In genomic region chr12:109706747-109707469, GRCh38 we compare ENCODE assay signal across 1 cellular context.
TF ChIP-seq lines count a peak whose summit lies in the region.

No MANE protein-coding gene starts in this region.

TF ChIP-seq in HepG2, 621 proteins besides CTCF, POLR2A, EP300 and RAD21 (continued from another document and continues in another):
- peak; percentile 98 for TF ChIP-seq PAXIP1 (CRISPR knock-in tag; conservative IDR thresholded peaks at IDR 0.05)
- peak; percentile 98 for TF ChIP-seq CHD4 (IDR thresholded peaks at IDR 0.05; ENCODE audit: borderline replicate concordance, low read length)
- 0 out of 2 replicates have a peak, but pooled peaks have one; percentile 16 for TF ChIP-seq ZKSCAN8 (CRISPR knock-in tag; IDR thresholded peaks at IDR 0.05; ENCODE audit: borderline replicate concordance)
- peak; percentile 87 for TF ChIP-seq ARID5B (CRISPR knock-in tag; IDR thresholded peaks at IDR 0.05)
- TF ChIP-seq ZNF570 (CRISPR knock-in tag; IDR thresholded peaks at IDR 0.05; ENCODE audit: borderline replicate concordance), result no peak
- TF ChIP-seq TARDBP (CRISPR knock-in tag; IDR thresholded peaks at IDR 0.05), result 0 out of 2 replicates have a peak, but pooled peaks have one; percentile 39
- TF ChIP-seq ZBTB43 (CRISPR knock-in tag; conservative IDR thresholded peaks at IDR 0.05), result peak; percentile 68; the same call in 1 of the 2 replicates
- peak; percentile 90 for TF ChIP-seq PHF21A (CRISPR knock-in tag; IDR thresholded peaks at IDR 0.05)
- peak; percentile 84 for TF ChIP-seq FOXK1 (CRISPR knock-in tag; IDR thresholded peaks at IDR 0.05; ENCODE audit: borderline replicate concordance, low read depth)
- TF ChIP-seq ZNF501 (CRISPR knock-in tag; IDR thresholded peaks at IDR 0.05), result peak; percentile 69
- no peak for TF ChIP-seq SOX6 (IDR thresholded peaks at IDR 0.05)
- TF ChIP-seq SOX6 (CRISPR knock-in tag; IDR thresholded peaks at IDR 0.05), result peak; percentile 81
- TF ChIP-seq ARNTL (CRISPR knock-in tag; IDR thresholded peaks at IDR 0.05), result peak; percentile 21; the same call in 1 of the 2 replicates
- TF ChIP-seq MEIS1 (CRISPR knock-in tag; IDR thresholded peaks at IDR 0.05; ENCODE audit: borderline replicate concordance), result no peak
- TF ChIP-seq MIER2 (CRISPR knock-in tag; IDR thresholded peaks at IDR 0.05), result 0 out of 2 replicates have a peak, but pooled peaks have one; percentile 37
- TF ChIP-seq JARID2 (CRISPR knock-in tag; IDR thresholded peaks at IDR 0.05; ENCODE audit: insufficient replicate concordance), result no peak
- no peak for TF ChIP-seq SP140L (CRISPR knock-in tag; IDR thresholded peaks at IDR 0.05; ENCODE audit: borderline replicate concordance)
- 0 out of 2 replicates have a peak, but pooled peaks have one; percentile 37 for TF ChIP-seq DNMT1 (CRISPR knock-in tag; IDR thresholded peaks at IDR 0.05)
- TF ChIP-seq MAFK (conservative IDR thresholded peaks at IDR 0.05 in 1 of 2, IDR thresholded peaks at IDR 0.05 in 1 of 2; ENCODE audit: low read length in 2 of 2), result no peak; a peak in 1 of 4 replicates
- peak; percentile 67 for TF ChIP-seq DPF2 (CRISPR knock-in tag; IDR thresholded peaks at IDR 0.05; ENCODE audit: borderline replicate concordance, low read depth)
- peak; percentile 88 for TF ChIP-seq FOXK2 (IDR thresholded peaks at IDR 0.05)
- TF ChIP-seq YY1 (IDR thresholded peaks at IDR 0.05; ENCODE audit: insufficient read depth, insufficient replicate concordance, low read depth, low read length), result peak; percentile 58
- TF ChIP-seq ZNF879 (CRISPR knock-in tag; IDR thresholded peaks at IDR 0.05), result no peak
- TF ChIP-seq FOXP4 (CRISPR knock-in tag; IDR thresholded peaks at IDR 0.05), result peak; percentile 77
- TF ChIP-seq KLF9 (CRISPR knock-in tag; IDR thresholded peaks at IDR 0.05; ENCODE audit: low read depth), result no peak
- no peak for TF ChIP-seq NR0B2 (CRISPR knock-in tag; IDR thresholded peaks at IDR 0.05)
- peak; percentile 79; the same call in 1 of the 2 replicates for TF ChIP-seq MYC (CRISPR knock-in tag; IDR thresholded peaks at IDR 0.05; ENCODE audit: borderline replicate concordance)
- TF ChIP-seq KAT2B (IDR thresholded peaks at IDR 0.05; ENCODE audit: borderline replicate concordance, low read depth, low read length), result peak; percentile 91
- peak; percentile 89 for TF ChIP-seq ZBED4 (CRISPR knock-in tag; IDR thresholded peaks at IDR 0.05; ENCODE audit: borderline replicate concordance)
- TF ChIP-seq ISL2 (CRISPR knock-in tag; IDR thresholded peaks at IDR 0.05), result peak; percentile 52; the same call in 1 of the 2 replicates
- peak; percentile 64; the same call in 1 of the 2 replicates for TF ChIP-seq ZMYM2 (CRISPR knock-in tag; IDR thresholded peaks at IDR 0.05)
- 0 out of 2 replicates have a peak, but pooled peaks have one; percentile 41 for TF ChIP-seq ZNF430 (CRISPR knock-in tag; IDR thresholded peaks at IDR 0.05)
- TF ChIP-seq HIVEP1 (CRISPR knock-in tag; IDR thresholded peaks at IDR 0.05), result no peak
- TF ChIP-seq SOX13 (IDR thresholded peaks at IDR 0.05), result no peak
- TF ChIP-seq SOX13 (CRISPR knock-in tag; conservative IDR thresholded peaks at IDR 0.05 in 1 of 2, IDR thresholded peaks at IDR 0.05 in 1 of 2), result peak in 1 of 2 experiments; percentile 70; a peak in 2 of 4 replicates
- TF ChIP-seq TFDP1 (CRISPR knock-in tag; IDR thresholded peaks at IDR 0.05; ENCODE audit: borderline replicate concordance), result peak; percentile 19; the same call in 1 of the 2 replicates
- peak; percentile 83 for TF ChIP-seq ZNF644 (CRISPR knock-in tag; IDR thresholded peaks at IDR 0.05; ENCODE audit: low read depth)
- TF ChIP-seq MAFG (CRISPR knock-in tag; IDR thresholded peaks at IDR 0.05), result no peak
- peak; percentile 15; the same call in 1 of the 2 replicates for TF ChIP-seq SMC3 (IDR thresholded peaks at IDR 0.05; ENCODE audit: low read length)
- TF ChIP-seq SRSF1 (optimal IDR thresholded peaks at IDR 0.05; ENCODE audit: low read depth, low read length), result no peak
- no peak for TF ChIP-seq ZNF720 (CRISPR knock-in tag; IDR thresholded peaks at IDR 0.05)
- no peak for TF ChIP-seq ATRX (CRISPR knock-in tag; IDR thresholded peaks at IDR 0.05; ENCODE audit: borderline replicate concordance)
- TF ChIP-seq THAP11 (CRISPR knock-in tag; IDR thresholded peaks at IDR 0.05), result peak; percentile 74
- TF ChIP-seq MEIS2 (CRISPR knock-in tag; IDR thresholded peaks at IDR 0.05), result 0 out of 2 replicates have a peak, but pooled peaks have one; percentile 19
- peak; percentile 60; the same call in 1 of the 2 replicates for TF ChIP-seq ETV5 (CRISPR knock-in tag; IDR thresholded peaks at IDR 0.05; ENCODE audit: borderline replicate concordance)
- TF ChIP-seq ESRRA (CRISPR knock-in tag; IDR thresholded peaks at IDR 0.05; ENCODE audit: low read depth), result peak; percentile 80
